10 cellular contexts compared by ENCODE assay signal in the genomic region with DNA sequence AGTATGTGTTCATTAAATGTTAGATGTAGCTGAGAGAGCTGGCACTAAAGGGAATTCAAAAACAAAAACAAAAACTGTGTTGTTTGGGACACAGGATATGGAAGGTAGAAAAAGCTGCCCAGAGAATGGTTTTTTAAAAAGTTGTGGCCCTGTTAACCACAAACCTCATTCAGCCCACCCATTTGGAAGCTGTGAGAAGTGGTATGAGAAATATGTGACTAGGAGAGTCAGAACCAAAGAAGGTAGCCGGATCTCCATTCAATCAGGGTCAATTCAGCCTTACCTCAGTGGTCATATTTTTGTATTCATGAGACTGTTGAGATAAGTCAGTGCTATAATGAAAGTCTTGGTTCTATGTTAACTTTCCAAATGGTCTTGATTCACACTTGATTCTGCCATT. TPM values are rescaled to one million over a fixed set of nuclear protein-coding genes. Genes with fewer than 3 reads are reported as not detected.
A peak's percentile ranks its signal among the peaks of the same experiment; 100 is the strongest.
DNase-seq lines count a peak whose midpoint lies in the region; ATAC-seq and FAIRE-seq lines count a peak whose summit lies in the region.
"Had no signal": no experiment of that assay in that cellular context is flagged by ENCODE, and none has a peak within 500 bp of the region (broad histone marks: within the 10 kb centered on the region; RNA-seq: fewer than 3 reads in every experiment).

No MANE protein-coding gene starts in this region.

- H3K27ac Mint-ChIP-seq in activated naive CD8-positive, alpha-beta T cell = peak overlapping the region; percentile 96

- H3K27me3 Mint-ChIP-seq in activated naive CD8-positive, alpha-beta T cell = no peaks in the 10 kb centered on the region

- H3K14ac ChIP-seq in trophoblast cell (ENCODE audit: low read length) = no peak overlapping the region

- H3K4me3 ChIP-seq in trophoblast cell (ENCODE audit: low read depth, low read length) (no peak overlapping the region), HAP-1 (no peak overlapping the region)

- peak overlapping the region; percentile 7 for H3K4me3 Mint-ChIP-seq in activated naive CD8-positive, alpha-beta T cell
- H3K4me3 Mint-ChIP-seq: mesothelial cell of epicardium had no signal

- peak overlapping the region; percentile 28 for H3K27ac ChIP-seq in trophoblast cell (ENCODE audit: low read depth, low read length)

- peak; percentile 45 for ATAC-seq in HG02884 (IDR thresholded peaks at IDR 0.05; ENCODE audit: unreplicated experiment)
- ATAC-seq in Right ventricle myocardium superior (ENCODE audit: poor library complexity) = no peak

- peaks cover 71% of the 10 kb centered on the region for H3K4me1 Mint-ChIP-seq in activated naive CD8-positive, alpha-beta T cell (ENCODE audit: low read depth)

- H3K36me3 ChIP-seq in trophoblast cell (ENCODE audit: control insufficient read depth in 1 of 2, insufficient read depth in 2 of 2, low read length in 2 of 2) (no peaks in the 10 kb centered on the region), HAP-1 (replicated peaks) (no peaks in the 10 kb centered on the region)

- H3K79me2 ChIP-seq in trophoblast cell (ENCODE audit: control insufficient read depth, insufficient read depth, low read length, poor library complexity) = no peaks in the 10 kb centered on the region

- H3K4ac ChIP-seq in trophoblast cell (ENCODE audit: low read depth, low read length) = no peak overlapping the region

- H3K9ac ChIP-seq in trophoblast cell (ENCODE audit: low read length) = no peak overlapping the region

- no peak overlapping the region for H3K18ac ChIP-seq in trophoblast cell (ENCODE audit: low read length)

- H3K27me3 ChIP-seq in trophoblast cell (ENCODE audit: insufficient read depth, low read length) (no peaks in the 10 kb centered on the region), HAP-1 (ENCODE audit: low read depth) (no peaks in the 10 kb centered on the region)

- no peak overlapping the region for H4K91ac ChIP-seq in trophoblast cell (ENCODE audit: low read depth, low read length)

- H3K4me2 ChIP-seq in trophoblast cell (ENCODE audit: low read length) = no peak overlapping the region

- in situ Hi-C loops in HAP-1 (cut with MboI; ENCODE audit: low sequenced_read_pairs) = no loop called here

- peaks cover 15% of the 10 kb centered on the region for H3K36me3 Mint-ChIP-seq in activated naive CD8-positive, alpha-beta T cell

- H2AK5ac ChIP-seq in trophoblast cell (ENCODE audit: low read length) = no peak overlapping the region

- no peak overlapping the region for H2BK5ac ChIP-seq in trophoblast cell (ENCODE audit: low read depth, low read length, poor library complexity)

- peaks cover 15% of the 10 kb centered on the region for H3K79me1 ChIP-seq in trophoblast cell (ENCODE audit: low read length)

- DNase-seq in GM18507 (ENCODE audit: extremely low spot score, insufficient read length, low read depth) (no peak), trophoblast cell (no peak), HAP-1 (ENCODE audit: low spot score in 2 of 2) (no peak), NCI-H510A treated with DMSO at 0.1 percent for 48 hours (lab: John Stamatoyannopoulos, UW) (no peak), Right ventricle myocardium superior (no peak), superior temporal gyrus (ENCODE audit: extremely low spot score) (no peak)
- DNase-seq: NCI-H2081 treated with DMSO at 0.1 percent for 48 hours had no signal

- H4K8ac ChIP-seq in trophoblast cell (ENCODE audit: low read depth, low read length) = no peak overlapping the region

- peak; percentile 58 for FAIRE-seq in GM18507 (lab: Jason Lieb, UNC)

- H2AFZ ChIP-seq in trophoblast cell (ENCODE audit: insufficient read depth, low read length, poor library complexity) = no peak overlapping the region

- WGBS in trophoblast cell (ENCODE audit: extremely low coverage, insufficient coverage, insufficient read length) = no CpG with 5 or more reads among the region's 1 CpG

- H3K9me3 Mint-ChIP-seq in activated naive CD8-positive, alpha-beta T cell (ENCODE audit: low read depth) = no peaks in the 10 kb centered on the region
- H3K9me3 Mint-ChIP-seq: mesothelial cell of epicardium had no signal

- H3K9me3 ChIP-seq in trophoblast cell (ENCODE audit: insufficient read depth, low read depth, low read length) (no peaks in the 10 kb centered on the region), HAP-1 (no peaks in the 10 kb centered on the region)

- intact Hi-C loops in Right ventricle myocardium superior (cut with DNase I) = no loop called here

- no peak overlapping the region for H4K12ac ChIP-seq in trophoblast cell (ENCODE audit: low read depth, low read length)

- no peak overlapping the region for H2BK120ac ChIP-seq in trophoblast cell (ENCODE audit: insufficient read depth, low read length, poor library complexity)

- H3K23ac ChIP-seq in trophoblast cell (ENCODE audit: low read length) = no peak overlapping the region

- peaks cover 8 to 19% of the 10 kb centered on the region in 2 experiments for H3K4me1 ChIP-seq in trophoblast cell (ENCODE audit: control insufficient read depth in 1 of 2, insufficient read depth in 2 of 2, low read length in 2 of 2)
- no peaks in the 10 kb centered on the region for H3K4me1 ChIP-seq in HAP-1

- no peak overlapping the region for H2BK12ac ChIP-seq in trophoblast cell (ENCODE audit: low read length)

RNA-seq across cellular contexts. Expression of gene CACYBP, which starts 29.8 kb away (rescaled TPM):
- 77.9 and 79.7 TPM in 2 replicates for polyA plus RNA-seq in trophoblast cell (2013)
- total RNA-seq in Right ventricle myocardium superior = 101 TPM

RNA-seq across cellular contexts. Expression of gene MRPS14, which starts 53.2 kb away (rescaled TPM):
- 43.3 and 44.2 TPM in 2 replicates for polyA plus RNA-seq in trophoblast cell (2013)
- total RNA-seq in Right ventricle myocardium superior = 27.8 TPM
